In genomic region chr2:62794791-62795190, GRCh38 we compare ENCODE assay signal across 13 cellular contexts.
DNase-seq lines count a peak whose midpoint lies in the region; ATAC-seq, FAIRE-seq and TF ChIP-seq lines count a peak whose summit lies in the region.
"Had no signal": no experiment of that assay in that cellular context is flagged by ENCODE, and none has a peak within 500 bp of the region (broad histone marks: within the 10 kb centered on the region; RNA-seq: fewer than 3 reads in every experiment).

No MANE protein-coding gene starts in this region.

- H3K27ac ChIP-seq in testis: no peak overlapping the region
- H3K27ac ChIP-seq: gastrocnemius medialis, SJSA1 had no signal

- H3K9me3 ChIP-seq in mucosa of descending colon (no peaks in the 10 kb centered on the region), testis (no peaks in the 10 kb centered on the region)
- H3K9me3 ChIP-seq: gastrocnemius medialis, SJSA1 had no signal

- DNase-seq in H54 (ENCODE audit: insufficient read length, low spot score) (no peak), NCI-H2171 treated with DMSO at 0.1 percent for 48 hours (lab: John Stamatoyannopoulos, UW) (peak; percentile 55), dedifferentiated amniotic fluid mesenchymal stem cell (ENCODE audit: extremely low spot score) (peak; percentile 40), mucosa of descending colon (no peak), cerebellar nuclear complex (lab: John Stamatoyannopoulos, UW) (no peak), testis (no peak)
- DNase-seq: activated B cell treated with CpG ODN at 0.5 μM for 24 hours; activated T-cell treated with anti-CD3 and anti-CD28 coated beads, Interleukin-2, amount 50 U/mL, for 48 hours; gastrocnemius medialis; stimulated activated CD4-positive, alpha-beta T cell treated with anti-CD3 and anti-CD28 coated beads, Interleukin-4, amount 100 ng/mL, for 1 hour had no signal

- no peaks in the 10 kb centered on the region for H3K27me3 ChIP-seq in testis
- H3K27me3 ChIP-seq: gastrocnemius medialis, SJSA1 had no signal

- FAIRE-seq in H54 (lab: Jason Lieb, UNC): peak; percentile 75

- no peak for TF ChIP-seq CTCF in mucosa of descending colon (IDR thresholded peaks at IDR 0.05)
- no peak for TF ChIP-seq CTCF in testis (IDR thresholded peaks at IDR 0.05)

- peaks cover 5% of the 10 kb centered on the region for H3K4me1 ChIP-seq in mucosa of descending colon (ENCODE audit: low read depth)
- H3K4me1 ChIP-seq in testis: no peaks in the 10 kb centered on the region
- H3K4me1 ChIP-seq: SJSA1 had no signal

- intact Hi-C loops in mucosa of descending colon (cut with DNase I, micrococcal nuclease) (no loop called here), testis (cut with DNase I; ENCODE audit: low total_unique reads) (no loop called here)

- H3K36me3 ChIP-seq in mucosa of descending colon (ENCODE audit: low read depth): no peaks in the 10 kb centered on the region
- H3K36me3 ChIP-seq in testis (ENCODE audit: low read depth, missing control alignments): no peaks in the 10 kb centered on the region
- H3K36me3 ChIP-seq: gastrocnemius medialis, SJSA1 had no signal

- TF ChIP-seq POLR2A in H54 (IDR thresholded peaks at IDR 0.05; ENCODE audit: low read depth, low read length) (no peak), testis (IDR thresholded peaks at IDR 0.05) (no peak)

- ATAC-seq in mucosa of descending colon (peak; percentile 63), HG03442 (IDR thresholded peaks at IDR 0.05; ENCODE audit: unreplicated experiment) (no peak), HG03196 (IDR thresholded peaks at IDR 0.05; ENCODE audit: unreplicated experiment) (no peak)
- ATAC-seq: gastrocnemius medialis had no signal

- H3K4me3 ChIP-seq in mucosa of descending colon: no peak overlapping the region
- H3K4me3 ChIP-seq in testis: no peak overlapping the region
- H3K4me3 ChIP-seq: gastrocnemius medialis, SJSA1 had no signal

- 21 to 32% methylated on average over 2 of the region's 2 CpGs for WGBS in testis, 2 donors

Comparison
In these comparisons a context has a peak if more than half of its experiments do, and no peak if none do; other contexts are left out.
1. DNase-seq: peak in NCI-H2171 treated with DMSO at 0.1 percent for 48 hours (single experiment) and dedifferentiated amniotic fluid mesenchymal stem cell (single experiment); none in H54 (single experiment), mucosa of descending colon (0 of 3), cerebellar nuclear complex (0 of 2) and testis (single experiment).